11 cellular contexts compared by ENCODE assay signal in the genomic region with DNA sequence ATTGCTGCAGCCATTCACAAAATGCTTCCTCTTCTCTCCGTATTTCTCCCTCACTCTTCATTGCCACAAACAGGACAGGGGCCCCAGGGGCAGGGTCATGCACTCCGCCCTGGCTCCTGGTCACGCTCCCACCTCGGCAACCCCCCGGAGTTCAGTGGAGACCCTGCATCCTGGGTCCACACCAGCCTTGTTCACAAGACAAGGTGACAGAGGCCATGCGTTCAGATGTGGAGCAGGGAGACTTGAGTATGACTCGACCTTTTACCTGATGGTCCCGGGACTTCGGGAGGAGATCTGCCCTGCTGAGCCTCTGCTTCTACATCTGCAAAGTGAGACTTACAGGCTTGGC. TPM values are rescaled to one million over a fixed set of nuclear protein-coding genes. Genes with fewer than 3 reads are reported as not detected.
DNase-seq lines count a peak whose midpoint lies in the region; ATAC-seq and TF ChIP-seq lines count a peak whose summit lies in the region.
"Had no signal": no experiment of that assay in that cellular context is flagged by ENCODE, and none has a peak within 500 bp of the region (broad histone marks: within the 10 kb centered on the region; RNA-seq: fewer than 3 reads in every experiment).

No MANE protein-coding gene starts in this region.

- intact Hi-C loops in body of pancreas (cut with DNase I): no loop called here

- H3K4me1 Mint-ChIP-seq in nephron progenitor cell: peaks cover 46% of the 10 kb centered on the region
- peaks cover 12% of the 10 kb centered on the region for H3K4me1 Mint-ChIP-seq in stimulated activated memory B cell treated with anti-CD40 and anti-IgM and Interleukin-4, amounts not matched to agents 10 μg/mL and 1 μg/mL and 100 μg/mL, for 72 hours

- H3K79me2 ChIP-seq in Karpas-422 (ENCODE audit: low read length): no peaks in the 10 kb centered on the region

- no peaks in the 10 kb centered on the region for H3K36me3 ChIP-seq in BLaER1 treated with 17β-estradiol and CSF1 and Interleukin-3, amounts not matched to agents 10 nM and 100 nM
- no peaks in the 10 kb centered on the region for H3K36me3 ChIP-seq in Karpas-422 (ENCODE audit: insufficient read depth, low read length)
- no peaks in the 10 kb centered on the region for H3K36me3 ChIP-seq in body of pancreas (replicated peaks in 1 of 2; ENCODE audit: insufficient read depth in 1 of 2, low read depth in 2 of 2)

- peaks cover 0 to 9% (median 0%) of the 10 kb centered on the region in 11 experiments; a peak in 1 of 22 replicates for H3K27me3 ChIP-seq in BLaER1 treated with 17β-estradiol and CSF1 and Interleukin-3, amounts not matched to agents 10 nM and 100 nM
- H3K27me3 ChIP-seq in Karpas-422 (ENCODE audit: low read length) (no peaks in the 10 kb centered on the region), body of pancreas (peaks cover 0 to 11% of the 10 kb centered on the region in 2 donors)

- peak overlapping the region; percentile 82 to 97 (median 91) for H3K4me2 ChIP-seq in BLaER1 treated with 17β-estradiol and CSF1 and Interleukin-3, amounts not matched to agents 10 nM and 100 nM
- H3K4me2 ChIP-seq in Karpas-422 (ENCODE audit: low read depth, low read length, poor library complexity, severe bottlenecking): peak overlapping the region; percentile 31

- H3K27me3 Mint-ChIP-seq in nephron progenitor cell (ENCODE audit: low read depth, poor library complexity): peaks cover 46% of the 10 kb centered on the region
- peaks cover 74% of the 10 kb centered on the region for H3K27me3 Mint-ChIP-seq in stimulated activated memory B cell treated with anti-CD40 and anti-IgM and Interleukin-4, amounts not matched to agents 10 μg/mL and 1 μg/mL and 100 μg/mL, for 72 hours

- peak overlapping the region in 9 of 11 experiments; percentile 22 to 67 (median 47); a peak in 14 of 22 replicates for H3K9ac ChIP-seq in BLaER1 treated with 17β-estradiol and CSF1 and Interleukin-3, amounts not matched to agents 10 nM and 100 nM
- no peak overlapping the region for H3K9ac ChIP-seq in Karpas-422 (ENCODE audit: low read length)

- TF ChIP-seq CTCF in body of pancreas (IDR thresholded peaks at IDR 0.05) (no peak), nephron progenitor cell (IDR thresholded peaks at IDR 0.05) (no peak)

- WGBS in body of pancreas, 2 donors: 48 to 80% methylated on average over 1 to 9 of the region's 9 CpGs

- peaks cover 18 to 43% (median 34%) of the 10 kb centered on the region in 10 experiments for H3K4me1 ChIP-seq in BLaER1 treated with 17β-estradiol and CSF1 and Interleukin-3, amounts not matched to agents 10 nM and 100 nM
- H3K4me1 ChIP-seq in Karpas-422 (ENCODE audit: low read length): peaks cover 13% of the 10 kb centered on the region
- peaks cover 11% of the 10 kb centered on the region for H3K4me1 ChIP-seq in body of pancreas

- DNase-seq in Karpas-422: peak; percentile 27
- DNase-seq in body of pancreas: no peak
- DNase-seq in nephron progenitor cell: no peak
- DNase-seq in NCI-H146 (lab: John Stamatoyannopoulos, UW): no peak
- no peak for DNase-seq in foreskin melanocyte
- no peak for DNase-seq in NCI-H446 treated with DMSO at 0.1 percent for 48 hours (lab: John Stamatoyannopoulos, UW)
- DNase-seq: NK-92 treated with Interleukin-12 subunit alpha and Interleukin-12 subunit beta, amount 100 ng/mL, for 24 hours had no signal

- no peak overlapping the region for H3K27ac Mint-ChIP-seq in nephron progenitor cell
- no peak overlapping the region for H3K27ac Mint-ChIP-seq in stimulated activated memory B cell treated with anti-CD40 and anti-IgM and Interleukin-4, amounts not matched to agents 10 μg/mL and 1 μg/mL and 100 μg/mL, for 72 hours

- H4K20me1 ChIP-seq in BLaER1 treated with 17β-estradiol and CSF1 and Interleukin-3, amounts not matched to agents 10 nM and 100 nM: no peaks in the 10 kb centered on the region
- no peaks in the 10 kb centered on the region for H4K20me1 ChIP-seq in Karpas-422 (ENCODE audit: insufficient read depth, low read depth, low read length)

- H3K36me3 Mint-ChIP-seq in nephron progenitor cell (ENCODE audit: low read depth): no peaks in the 10 kb centered on the region
- H3K36me3 Mint-ChIP-seq in stimulated activated memory B cell treated with anti-CD40 and anti-IgM and Interleukin-4, amounts not matched to agents 10 μg/mL and 1 μg/mL and 100 μg/mL, for 72 hours: no peaks in the 10 kb centered on the region
- H3K36me3 Mint-ChIP-seq: IgD-negative memory B cell had no signal

- no peak for TF ChIP-seq POLR2A in body of pancreas (IDR thresholded peaks at IDR 0.05)

- peak; percentile 10 for ATAC-seq in body of pancreas
- no peak for ATAC-seq in stimulated activated memory B cell treated with anti-CD40 and anti-IgM and Interleukin-4, amounts not matched to agents 10 μg/mL and 1 μg/mL and 100 μg/mL, for 72 hours

- H3K9me3 Mint-ChIP-seq in nephron progenitor cell: peaks cover 4% of the 10 kb centered on the region
- no peaks in the 10 kb centered on the region for H3K9me3 Mint-ChIP-seq in stimulated activated memory B cell treated with anti-CD40 and anti-IgM and Interleukin-4, amounts not matched to agents 10 μg/mL and 1 μg/mL and 100 μg/mL, for 72 hours
- H3K9me3 Mint-ChIP-seq: IgD-negative memory B cell had no signal

- peak overlapping the region in 2 of 11 experiments; percentile 4 to 43; a peak in 1 of 22 replicates for H3K27ac ChIP-seq in BLaER1 treated with 17β-estradiol and CSF1 and Interleukin-3, amounts not matched to agents 10 nM and 100 nM
- no peak overlapping the region for H3K27ac ChIP-seq in Karpas-422 (ENCODE audit: low read length)
- H3K27ac ChIP-seq in body of pancreas: no peak overlapping the region

- H3K4me3 Mint-ChIP-seq in nephron progenitor cell: peak overlapping the region; percentile 69
- H3K4me3 Mint-ChIP-seq in stimulated activated memory B cell treated with anti-CD40 and anti-IgM and Interleukin-4, amounts not matched to agents 10 μg/mL and 1 μg/mL and 100 μg/mL, for 72 hours: no peak overlapping the region

- peak overlapping the region; percentile 39; the same call in 1 of the 2 replicates for H2AFZ ChIP-seq in Karpas-422 (ENCODE audit: low read length)

- H3K4me3 ChIP-seq in BLaER1 treated with 17β-estradiol and CSF1 and Interleukin-3, amounts not matched to agents 10 nM and 100 nM: peak overlapping the region in 9 of 10 experiments; percentile 27 to 60 (median 41); a peak in 11 of 20 replicates
- H3K4me3 ChIP-seq in Karpas-422 (ENCODE audit: low read length): no peak overlapping the region
- no peak overlapping the region for H3K4me3 ChIP-seq in body of pancreas

- H3K9me3 ChIP-seq in BLaER1 treated with 17β-estradiol and CSF1 and Interleukin-3, amounts not matched to agents 10 nM and 100 nM (replicated peaks in 1 of 11): peaks cover 4 to 8% (median 6%) of the 10 kb centered on the region in 11 experiments
- H3K9me3 ChIP-seq in Karpas-422 (ENCODE audit: low read length) (peaks cover 1% of the 10 kb centered on the region; the same call in 1 of the 2 replicates), body of pancreas (peaks cover 0 to 2% (median 0%) of the 10 kb centered on the region in 3 donors)

- no peaks in the 10 kb centered on the region for H3K9me2 ChIP-seq in Karpas-422 (replicated peaks; ENCODE audit: insufficient read depth, low read length)

RNA-seq across cellular contexts. Expression of a gene that starts 49.4 kb away (rescaled TPM):
- not detected in 2 replicates for total RNA-seq in Karpas-422 (2014; rRNA removed; shearing (Covaris generic); ENCODE audit: low replicate concordance)
- not detected for total RNA-seq in body of pancreas
- total RNA-seq: Daoy had no signal

Comparison
In these comparisons a context has a peak if more than half of its experiments do, and no peak if none do; other contexts are left out.
1. H3K4me3 ChIP-seq: peak in BLaER1 treated with 17β-estradiol and CSF1 and Interleukin-3, amounts not matched to agents 10 nM and 100 nM (9 of 10); none in Karpas-422 (single experiment) and body of pancreas (0 of 2).